19 cellular contexts compared by ENCODE assay signal in genomic region chr20:57890254-57890800, GRCh38.
DNase-seq lines count a peak whose midpoint lies in the region; ATAC-seq and TF ChIP-seq lines count a peak whose summit lies in the region.
"Had no signal": no experiment of that assay in that cellular context is flagged by ENCODE, and none has a peak within 500 bp of the region (broad histone marks: within the 10 kb centered on the region; RNA-seq: fewer than 3 reads in every experiment).

No MANE protein-coding gene starts in this region.

- no peak for ATAC-seq in natural killer cell treated with Interleukin-12 subunit alpha and Interleukin-12 subunit beta and Interleukin-15 and Interleukin-18, amount 100 ng/mL, for 72 hours
- no peak for ATAC-seq in natural killer cell
- ATAC-seq in sciatic nerve: no peak
- ATAC-seq in GM21825 (IDR thresholded peaks at IDR 0.05; ENCODE audit: unreplicated experiment): no peak
- ATAC-seq: A549, Panc1, SK-N-SH treated with all-trans-retinoic acid at 6 μM for 48 hours had no signal

- H3K9me3 Mint-ChIP-seq in natural killer cell treated with Interleukin-12 subunit alpha and Interleukin-12 subunit beta and Interleukin-15 and Interleukin-18, amount 100 ng/mL, for 72 hours: no peaks in the 10 kb centered on the region
- no peaks in the 10 kb centered on the region for H3K9me3 Mint-ChIP-seq in natural killer cell
- peaks cover 4 to 18% (median 12%) of the 10 kb centered on the region in 5 experiments for H3K9me3 Mint-ChIP-seq in brain

- TF ChIP-seq CTCF in natural killer cell (IDR thresholded peaks at IDR 0.05) (no peak), brain (conservative IDR thresholded peaks at IDR 0.05) (no peak), foreskin fibroblast (IDR thresholded peaks at IDR 0.05; ENCODE audit: low read depth, low read length) (no peak)

- H3K27ac Mint-ChIP-seq in natural killer cell treated with Interleukin-12 subunit alpha and Interleukin-12 subunit beta and Interleukin-15 and Interleukin-18, amount 100 ng/mL, for 72 hours: no peak overlapping the region
- H3K27ac Mint-ChIP-seq in natural killer cell (no peak overlapping the region), brain (peak overlapping the region in 4 of 5 experiments; percentile 13 to 54 (median 30))
- H3K27ac Mint-ChIP-seq: B cell, CD14-positive monocyte had no signal

- peak; percentile 1 for DNase-seq in natural killer cell treated with Interleukin-12 subunit alpha and Interleukin-12 subunit beta and Interleukin-15 and Interleukin-18, amount 100 ng/mL, for 72 hours (ENCODE audit: low spot score)
- DNase-seq in natural killer cell (no peak), sciatic nerve (ENCODE audit: low spot score) (peak; percentile 25), foreskin fibroblast (no peak)
- DNase-seq in activated CD4-positive, alpha-beta T cell treated with anti-CD3 and anti-CD28 coated beads for 1 hour: no peak
- DNase-seq: H7; KBM-7; NCI-H1092 treated with DMSO at 0.1 percent for 48 hours; NCI-H1436 treated with DMSO at 0.1 percent for 48 hours; NCI-H1930; NCI-H774; NK-92 treated with Interleukin-12 subunit alpha and Interleukin-12 subunit beta, amount 100 ng/mL, for 24 hours had no signal

- H3K36me3 Mint-ChIP-seq in natural killer cell treated with Interleukin-12 subunit alpha and Interleukin-12 subunit beta and Interleukin-15 and Interleukin-18, amount 100 ng/mL, for 72 hours: no peaks in the 10 kb centered on the region
- H3K36me3 Mint-ChIP-seq in natural killer cell (no peaks in the 10 kb centered on the region), brain (no peaks in the 10 kb centered on the region)
- H3K36me3 Mint-ChIP-seq: CD14-positive monocyte had no signal

- peaks cover 16 to 28% of the 10 kb centered on the region in 2 donors for H3K27me3 Mint-ChIP-seq in natural killer cell treated with Interleukin-12 subunit alpha and Interleukin-12 subunit beta and Interleukin-15 and Interleukin-18, amount 100 ng/mL, for 72 hours
- H3K27me3 Mint-ChIP-seq in natural killer cell (ENCODE audit: low read depth in 2 of 2): peaks cover 15 to 29% of the 10 kb centered on the region in 2 donors
- H3K27me3 Mint-ChIP-seq in brain: peaks cover 5% of the 10 kb centered on the region

- H3K4me1 Mint-ChIP-seq in natural killer cell treated with Interleukin-12 subunit alpha and Interleukin-12 subunit beta and Interleukin-15 and Interleukin-18, amount 100 ng/mL, for 72 hours (ENCODE audit: low read depth in 2 of 2): no peaks in the 10 kb centered on the region
- H3K4me1 Mint-ChIP-seq in natural killer cell (no peaks in the 10 kb centered on the region), brain (peaks cover 45% of the 10 kb centered on the region)
- H3K4me1 Mint-ChIP-seq: B cell, CD14-positive monocyte had no signal

- intact Hi-C loops in natural killer cell (cut with micrococcal nuclease): no loop called here
- intact Hi-C loops in sciatic nerve (cut with DNase I): loop anchor here (5.0 kb wide), 1 partner anchor 48 kb away; no protein-coding TSS in a partner anchor

- H3K4me3 ChIP-seq in foreskin fibroblast (ENCODE audit: low read depth in 1 of 2, low read length in 2 of 2): no peak overlapping the region
- H3K4me3 ChIP-seq: A549 had no signal

- H3K4me3 Mint-ChIP-seq in natural killer cell treated with Interleukin-12 subunit alpha and Interleukin-12 subunit beta and Interleukin-15 and Interleukin-18, amount 100 ng/mL, for 72 hours: no peak overlapping the region
- H3K4me3 Mint-ChIP-seq in natural killer cell (no peak overlapping the region), brain (no peak overlapping the region)
- H3K4me3 Mint-ChIP-seq: B cell, CD14-positive monocyte had no signal

Comparison
In these comparisons a context has a peak if more than half of its experiments do, and no peak if none do; other contexts are left out.
1. DNase-seq: peak in natural killer cell treated with Interleukin-12 subunit alpha and Interleukin-12 subunit beta and Interleukin-15 and Interleukin-18, amount 100 ng/mL, for 72 hours (single experiment) and sciatic nerve (single experiment); none in natural killer cell (single experiment), activated CD4-positive, alpha-beta T cell treated with anti-CD3 and anti-CD28 coated beads for 1 hour (single experiment) and foreskin fibroblast (0 of 2).
2. H3K27ac Mint-ChIP-seq: peak in brain (4 of 5); none in natural killer cell treated with Interleukin-12 subunit alpha and Interleukin-12 subunit beta and Interleukin-15 and Interleukin-18, amount 100 ng/mL, for 72 hours (0 of 2) and natural killer cell (0 of 2).